Comparison of ENCODE assay signal across 8 cellular contexts in the genomic region with DNA sequence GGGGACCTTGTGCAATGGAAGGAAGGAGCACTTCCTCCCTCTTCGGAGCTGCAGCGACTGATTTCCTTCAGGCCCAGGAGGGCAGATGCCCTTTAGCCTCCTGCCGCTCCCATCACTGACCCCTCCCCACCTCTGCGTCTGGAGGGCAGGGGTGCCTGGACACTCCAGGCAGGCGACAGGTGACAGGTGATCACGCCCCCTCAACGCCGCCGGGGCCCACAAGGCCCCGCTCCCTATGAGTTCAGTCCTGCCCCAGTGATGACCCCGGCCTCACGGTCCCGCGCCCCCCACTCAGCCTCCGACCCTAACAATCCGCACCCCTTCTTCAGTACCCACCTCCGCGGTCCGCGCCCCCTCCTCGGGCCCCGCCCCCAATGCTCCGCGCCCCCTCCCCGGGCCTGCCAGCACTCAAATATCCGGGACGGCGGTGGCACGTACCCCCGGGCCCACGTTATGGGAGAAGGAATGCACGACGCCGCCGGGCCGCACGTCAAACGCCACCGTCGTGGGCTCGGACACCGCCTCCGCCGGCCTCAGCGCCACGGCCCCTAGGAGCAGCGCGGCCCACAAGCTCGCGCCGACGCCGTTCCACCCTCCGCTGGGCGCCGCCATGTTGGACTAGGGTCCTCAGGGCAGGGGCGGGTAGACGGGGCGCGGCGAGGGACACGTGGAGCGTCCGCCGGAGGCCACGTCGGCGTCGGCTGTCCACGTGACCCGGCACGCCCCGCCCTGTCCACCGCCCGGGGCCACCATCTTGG. TPM values are rescaled to one million over a fixed set of nuclear protein-coding genes. Genes with fewer than 3 reads are reported as not detected.
A peak's percentile ranks its signal among the peaks of the same experiment; 100 is the strongest.
DNase-seq lines count a peak whose midpoint lies in the region; ATAC-seq, FAIRE-seq and TF ChIP-seq lines count a peak whose summit lies in the region.

MYDGF (minus strand) TSS at position 620 of the 758 bp plus-strand sequence; CDS start at position 612, 8 bp downstream.

- H3K4me1 ChIP-seq in left lung = peaks cover 10 to 34% of the 10 kb centered on the region in 2 donors

- no peaks in the 10 kb centered on the region for H3K9me3 ChIP-seq in left lung

- H3K4me3 ChIP-seq in AG10803 (ENCODE audit: low read length) (peak within 1 kb of the TSS; percentile 94), left lung (peak within 1 kb of the TSS; percentile 87 to 93)

- intact Hi-C loops in left lung (cut with DNase I) = no loop called here

- POLR2A ChIA-PET in activated CD4-positive, alpha-beta T cell treated with anti-CD3 and anti-CD28 coated beads, Interleukin-2, amount 10 ng/mL, durations not matched to agents 7 days and 5 days (lab: Charles Lee) = no interaction called here

- H3K27me3 ChIP-seq in left lung = no peaks in the 10 kb centered on the region

- peaks cover 17% of the 10 kb centered on the region for H3K4me1 Mint-ChIP-seq in activated CD4-positive, alpha-beta T cell treated with anti-CD3 and anti-CD28 coated beads, Interleukin-2, amount 10 ng/mL, durations not matched to agents 7 days and 5 days

- FAIRE-seq in GM19239 (lab: Jason Lieb, UNC) = peak; percentile 78

- H3K9me3 Mint-ChIP-seq in activated CD4-positive, alpha-beta T cell treated with anti-CD3 and anti-CD28 coated beads, Interleukin-2, amount 10 ng/mL, durations not matched to agents 7 days and 5 days = no peaks in the 10 kb centered on the region

- H3K36me3 ChIP-seq in left lung = peaks cover 0 to 43% of the 10 kb centered on the region in 2 donors

- H3K4me3 Mint-ChIP-seq in activated CD4-positive, alpha-beta T cell treated with anti-CD3 and anti-CD28 coated beads, Interleukin-2, amount 10 ng/mL, durations not matched to agents 7 days and 5 days = peak within 1 kb of the TSS; percentile 86

- CTCF ChIA-PET in activated CD4-positive, alpha-beta T cell treated with anti-CD3 and anti-CD28 coated beads, Interleukin-2, amount 10 ng/mL, durations not matched to agents 7 days and 5 days (lab: Charles Lee) = interaction anchor here (2.0 kb wide), 1 partner anchor 122 kb away, joined by 7 read pairs; the partner anchor contains the start of gene FEM1A

- peaks cover 8% of the 10 kb centered on the region for H3K36me3 Mint-ChIP-seq in activated CD4-positive, alpha-beta T cell treated with anti-CD3 and anti-CD28 coated beads, Interleukin-2, amount 10 ng/mL, durations not matched to agents 7 days and 5 days (ENCODE audit: low read depth)

- peak within 1 kb of the TSS; percentile 39 to 69 for H3K27ac ChIP-seq in left lung

- H3K27me3 Mint-ChIP-seq in activated CD4-positive, alpha-beta T cell treated with anti-CD3 and anti-CD28 coated beads, Interleukin-2, amount 10 ng/mL, durations not matched to agents 7 days and 5 days = no peaks in the 10 kb centered on the region

- peak; percentile 87 for DNase-seq in AG10803 (ENCODE audit: low read depth)
- DNase-seq in GM19239 (ENCODE audit: insufficient read length, low spot score) = peak; percentile 99
- peak; percentile 85 for DNase-seq in NCI-H748 (lab: John Stamatoyannopoulos, UW; ENCODE audit: unreplicated experiment)
- peak; percentile 94 for DNase-seq in activated CD4-positive, alpha-beta T cell treated with anti-CD3 and anti-CD28 coated beads, Interleukin-2, amount 10 ng/mL, durations not matched to agents 7 days and 5 days
- DNase-seq in dedifferentiated amniotic fluid mesenchymal stem cell (ENCODE audit: extremely low spot score) = peak; percentile 79
- DNase-seq in left lung = peak; percentile 94 to 98
- peak; percentile 95 to 96 for DNase-seq in stimulated activated CD4-positive, alpha-beta T cell treated with anti-CD3 and anti-CD28 coated beads, Interleukin-2, amount 100 ng/mL, for 24 hours

- ATAC-seq in HG03521 (IDR thresholded peaks at IDR 0.05; ENCODE audit: unreplicated experiment) = peak; percentile 96
- ATAC-seq in left lung = peak; percentile 99

- peak within 1 kb of the TSS; percentile 85 for H3K27ac Mint-ChIP-seq in activated CD4-positive, alpha-beta T cell treated with anti-CD3 and anti-CD28 coated beads, Interleukin-2, amount 10 ng/mL, durations not matched to agents 7 days and 5 days

- TF ChIP-seq CTCF in AG10803 (conservative IDR thresholded peaks at IDR 0.05; ENCODE audit: low read length) (no peak), left lung (IDR thresholded peaks at IDR 0.05) (no peak)

RNA-seq across cellular contexts. Expression of gene MYDGF, which starts in this region (rescaled TPM):
- total RNA-seq in activated CD4-positive, alpha-beta T cell treated with anti-CD3 and anti-CD28 coated beads, Interleukin-2, amount 10 ng/mL, durations not matched to agents 7 days and 5 days = 10 to 100 TPM; 36.2 to 45.3 TPM
- total RNA-seq in left lung = 100 to 1,000 TPM in 1 of 2 donors, 10 to 100 TPM in 1; 98.2 to 156 TPM

Comparison
In these comparisons a context has a peak if more than half of its experiments do, and no peak if none do; other contexts are left out.
1. Peak in every context shown above with its lines: DNase-seq, ATAC-seq, H3K4me3 ChIP-seq and H3K27ac ChIP-seq.